ENCODE assay signal across 8 cellular contexts in genomic region chr5:147188200-147189108, GRCh38. TPM values are rescaled to one million over a fixed set of nuclear protein-coding genes. Genes with fewer than 3 reads are reported as not detected.
A peak's percentile ranks its signal among the peaks of the same experiment; 100 is the strongest.
DNase-seq lines count a peak whose midpoint lies in the region; ATAC-seq, FAIRE-seq and TF ChIP-seq lines count a peak whose summit lies in the region.

No MANE protein-coding gene starts in this region.

- no peak overlapping the region for H3K4me3 Mint-ChIP-seq in activated T-helper 17 cell treated with anti-CD3 and anti-CD28 coated beads, Interleukin-2, amount 50 U/mL, for 72 hours

- H3K27me3 Mint-ChIP-seq in activated T-helper 17 cell treated with anti-CD3 and anti-CD28 coated beads, Interleukin-2, amount 50 U/mL, for 72 hours, result no peaks in the 10 kb centered on the region

- no peaks in the 10 kb centered on the region for H3K9me3 Mint-ChIP-seq in activated T-helper 17 cell treated with anti-CD3 and anti-CD28 coated beads, Interleukin-2, amount 50 U/mL, for 72 hours

- H3K36me3 ChIP-seq in pancreas, result no peaks in the 10 kb centered on the region

- H3K27ac Mint-ChIP-seq in activated T-helper 17 cell treated with anti-CD3 and anti-CD28 coated beads, Interleukin-2, amount 50 U/mL, for 72 hours, result no peak overlapping the region

- H3K27ac ChIP-seq in pancreas, result no peak overlapping the region

- peak overlapping the region in 1 of 4 donors; percentile 28 for H3K4me3 ChIP-seq in pancreas

- H3K4me1 Mint-ChIP-seq in activated T-helper 17 cell treated with anti-CD3 and anti-CD28 coated beads, Interleukin-2, amount 50 U/mL, for 72 hours, result no peaks in the 10 kb centered on the region

- no peaks in the 10 kb centered on the region for H3K36me3 Mint-ChIP-seq in activated T-helper 17 cell treated with anti-CD3 and anti-CD28 coated beads, Interleukin-2, amount 50 U/mL, for 72 hours (ENCODE audit: low read depth)

- H3K27me3 ChIP-seq in pancreas, result no peaks in the 10 kb centered on the region

- DNase-seq in DMS79 treated with DMSO at 0.1 percent for 48 hours (lab: John Stamatoyannopoulos, UW) (peak; percentile 50), NCI-H748 (lab: John Stamatoyannopoulos, UW; ENCODE audit: unreplicated experiment) (peak; percentile 87), frontal cortex (ENCODE audit: low spot score in 2 of 2) (peak; percentile 20 to 49), pancreas (peak in 3 of 6 donors; percentile 38 to 61 (median 39))
- no peak for DNase-seq in activated CD4-positive, CD25-positive, alpha-beta regulatory T cell (lab: John Stamatoyannopoulos, UW)

- peak; percentile 87 for FAIRE-seq in frontal cortex (lab: Jason Lieb, UNC)
- peak; percentile 93 for FAIRE-seq in pancreas (lab: Jason Lieb, UNC)

- intact Hi-C loops in pancreas (cut with DNase I), result loop anchor here in 1 of 3 donors (10.0 kb wide), 1 partner anchor 84 kb away; no protein-coding TSS in a partner anchor

- peak; percentile 79 to 95 (median 93) for TF ChIP-seq CTCF in pancreas (IDR thresholded peaks at IDR 0.05)

- no peaks in the 10 kb centered on the region for H3K9me3 ChIP-seq in pancreas

- ATAC-seq in GM19463 (IDR thresholded peaks at IDR 0.05; ENCODE audit: unreplicated experiment), result peak; percentile 75
- peak; percentile 79 for ATAC-seq in HG03565 (IDR thresholded peaks at IDR 0.05; ENCODE audit: unreplicated experiment)
- ATAC-seq in activated T-helper 17 cell treated with anti-CD3 and anti-CD28 coated beads, Interleukin-2, amount 50 U/mL, for 72 hours (replicated peaks), result peak; percentile 67
- ATAC-seq in pancreas, result peak; percentile 68 to 94 (median 89)

- peaks cover 0 to 7% (median 0%) of the 10 kb centered on the region in 3 donors for H3K4me1 ChIP-seq in pancreas

- WGBS in pancreas, 2 donors, result 40 to 45% methylated on average over 20 of the region's 20 CpGs

RNA-seq across cellular contexts. Expression of gene STK32A, which starts 46.4 kb away (rescaled TPM):
- not detected for total RNA-seq in activated T-helper 17 cell treated with anti-CD3 and anti-CD28 coated beads, Interleukin-2, amount 50 U/mL, for 72 hours
- 4.1 TPM for total RNA-seq in frontal cortex
- total RNA-seq in pancreas, result 1 to 10 TPM; 2.7 to 5.6 (median 3.4) TPM
- polyA plus RNA-seq in pancreas, result 1 to 10 TPM; 1.7 to 2.5 TPM

Comparison
In these comparisons a context has a peak if more than half of its experiments do, and no peak if none do; other contexts are left out.
1. DNase-seq: peak in DMS79 treated with DMSO at 0.1 percent for 48 hours (single experiment), NCI-H748 (single experiment) and frontal cortex (2 of 2); none in activated CD4-positive, CD25-positive, alpha-beta regulatory T cell (0 of 4).
2. Peak in every context shown above with its lines, with median percentiles within 50 percentile points of each other: ATAC-seq.